Comparison of ENCODE assay signal across 8 cellular contexts in the genomic region with DNA sequence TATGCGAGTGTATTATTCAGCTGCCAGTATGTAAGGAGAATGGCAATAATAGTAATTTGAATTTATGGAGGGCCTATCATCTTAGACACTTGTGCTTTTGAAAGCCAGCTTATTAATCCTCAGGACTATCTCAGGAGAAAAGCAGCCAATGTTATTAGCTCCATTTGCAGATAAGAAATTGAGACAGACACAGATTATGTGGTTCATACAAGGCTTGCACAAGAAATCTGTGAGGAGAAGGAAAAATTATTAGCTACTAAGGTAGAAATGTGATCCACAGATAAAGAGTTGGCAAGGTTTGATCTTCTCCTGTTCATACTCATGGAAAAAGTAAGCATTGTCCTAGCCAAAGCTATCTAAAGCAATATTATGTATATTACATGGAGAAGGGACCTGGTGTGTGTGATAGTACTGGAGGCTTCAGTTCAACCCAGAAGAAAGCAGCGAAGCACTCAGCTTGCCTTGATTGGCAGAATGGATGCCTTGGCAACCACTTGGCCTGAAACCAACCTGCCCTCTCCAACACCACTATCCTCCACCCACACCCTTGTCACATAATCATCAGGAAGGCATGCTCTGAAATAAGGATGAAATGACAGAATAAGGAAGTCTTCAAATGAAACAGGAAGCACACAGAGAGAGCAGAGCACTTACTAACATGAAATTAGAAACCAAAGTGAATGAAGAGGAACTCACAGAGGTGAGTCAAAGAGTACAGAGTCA. TPM values are rescaled to one million over a fixed set of nuclear protein-coding genes. Genes with fewer than 3 reads are reported as not detected.
DNase-seq lines count a peak whose midpoint lies in the region; ATAC-seq and TF ChIP-seq lines count a peak whose summit lies in the region.

No MANE protein-coding gene starts in this region.

- peak overlapping the region; percentile 81 for H3K4me2 ChIP-seq in OCI-LY3 (ENCODE audit: low read length)

- H3K36me3 ChIP-seq in GM06990 (ENCODE audit: control insufficient read depth, insufficient read depth, low read length) (no peaks in the 10 kb centered on the region), OCI-LY3 (replicated peaks; ENCODE audit: low read depth, low read length) (peaks cover 4% of the 10 kb centered on the region)

- TF ChIP-seq CTCF in GM06990 (IDR thresholded peaks at IDR 0.05; ENCODE audit: insufficient read depth, low read length, poor library complexity, severe bottlenecking) (no peak), HL-60 (IDR thresholded peaks at IDR 0.05; ENCODE audit: insufficient read depth, low read length) (no peak), OCI-LY3 (IDR thresholded peaks at IDR 0.05; ENCODE audit: low read depth, low read length) (no peak), epithelial cell of proximal tubule (conservative IDR thresholded peaks at IDR 0.05; ENCODE audit: low read depth, low read length) (no peak)

- no peaks in the 10 kb centered on the region for H3K27me3 ChIP-seq in GM06990 (replicated peaks; ENCODE audit: control insufficient read depth, insufficient read depth, low read length)
- no peaks in the 10 kb centered on the region for H3K27me3 ChIP-seq in HL-60 (ENCODE audit: insufficient read depth, poor library complexity, severe bottlenecking)
- no peaks in the 10 kb centered on the region for H3K27me3 ChIP-seq in OCI-LY3 (ENCODE audit: low read depth, low read length)

- H4K20me1 ChIP-seq in OCI-LY3 (ENCODE audit: insufficient read depth, low read length), result no peaks in the 10 kb centered on the region

- intact Hi-C loops in posterior cingulate gyrus (cut with DNase I), result no loop called here

- DNase-seq in GM06990 (ENCODE audit: extremely low read depth, insufficient read length) (peak; percentile 68), HL-60 (ENCODE audit: low read depth in 1 of 2, low spot score in 1 of 2) (peak; percentile 84 to 92), epithelial cell of proximal tubule (ENCODE audit: low read depth) (peak; percentile 95), posterior cingulate gyrus (peak in 7 of 10 donors; percentile 8 to 77 (median 17)), D341Med (ENCODE audit: low spot score) (no peak), NCI-H2171 (lab: John Stamatoyannopoulos, UW) (no peak)

- ATAC-seq in GM21528 (IDR thresholded peaks at IDR 0.05; ENCODE audit: low FRiP score, unreplicated experiment), result peak; percentile 88

- no peak overlapping the region for H2AFZ ChIP-seq in OCI-LY3 (ENCODE audit: low read depth, low read length)

- H3K4me3 ChIP-seq in GM06990 (replicated peaks; ENCODE audit: low read depth, low read length) (no peak overlapping the region), HL-60 (replicated peaks; ENCODE audit: insufficient read depth, low read length) (no peak overlapping the region), OCI-LY3 (ENCODE audit: low read length) (peak overlapping the region; percentile 56), epithelial cell of proximal tubule (ENCODE audit: low read depth, low read length) (no peak overlapping the region)

- H3K9ac ChIP-seq in OCI-LY3 (ENCODE audit: low read length), result peak overlapping the region; percentile 64; the same call in 1 of the 2 replicates

- H3K9me3 ChIP-seq in OCI-LY3 (ENCODE audit: insufficient read depth, low read length), result no peaks in the 10 kb centered on the region

- peak overlapping the region; percentile 47 for H3K27ac ChIP-seq in HL-60 (replicated peaks)
- H3K27ac ChIP-seq in OCI-LY3 (ENCODE audit: low read length), result peak overlapping the region; percentile 81

- peaks cover 17% of the 10 kb centered on the region for H3K79me2 ChIP-seq in OCI-LY3 (ENCODE audit: low read length)

- peaks cover 51% of the 10 kb centered on the region for H3K4me1 ChIP-seq in OCI-LY3 (ENCODE audit: low read length)

RNA-seq across cellular contexts. Expression of gene MACC1, which starts 18.0 kb away (rescaled TPM):
- total RNA-seq in epithelial cell of proximal tubule, result 12.4 and 33.2 TPM in 2 replicates

Comparison
In these comparisons a context has a peak if more than half of its experiments do, and no peak if none do; other contexts are left out.
1. DNase-seq: peak in GM06990 (single experiment), HL-60 (2 of 2), epithelial cell of proximal tubule (single experiment) and posterior cingulate gyrus (7 of 10); none in D341Med (single experiment) and NCI-H2171 (single experiment).